Comparison of ENCODE assay signal across 8 cellular contexts in genomic region chr6:31402324-31403282, GRCh38. TPM values are rescaled to one million over a fixed set of nuclear protein-coding genes. Genes with fewer than 3 reads are reported as not detected.
DNase-seq lines count a peak whose midpoint lies in the region; ATAC-seq and TF ChIP-seq lines count a peak whose summit lies in the region.

No MANE protein-coding gene starts in this region.

- H3K27ac Mint-ChIP-seq in WTC11: peak overlapping the region; percentile 96
- H3K27ac Mint-ChIP-seq in effector memory CD8-positive, alpha-beta T cell: peak overlapping the region; percentile 91 to 96
- peak overlapping the region; percentile 25 to 94 (median 78) for H3K27ac Mint-ChIP-seq in naive thymus-derived CD4-positive, alpha-beta T cell

- H3K9me3 ChIP-seq in naive thymus-derived CD4-positive, alpha-beta T cell (ENCODE audit: control insufficient read depth in 2 of 3, low read length in 3 of 3): no peaks in the 10 kb centered on the region
- H3K9me3 ChIP-seq in vagina: no peaks in the 10 kb centered on the region

- peaks cover 14% of the 10 kb centered on the region for H3K36me3 Mint-ChIP-seq in WTC11
- peaks cover 30% of the 10 kb centered on the region for H3K36me3 Mint-ChIP-seq in effector memory CD8-positive, alpha-beta T cell (ENCODE audit: insufficient read depth)
- peaks cover 0 to 5% (median 0%) of the 10 kb centered on the region in 5 donors for H3K36me3 Mint-ChIP-seq in naive thymus-derived CD4-positive, alpha-beta T cell

- H3K27ac ChIP-seq in naive thymus-derived CD4-positive, alpha-beta T cell (ENCODE audit: low read depth, low read length): peak overlapping the region; percentile 76
- H3K27ac ChIP-seq in vagina: peak overlapping the region; percentile 99

- H3K27me3 Mint-ChIP-seq in WTC11 (ENCODE audit: low read depth): peaks cover 25% of the 10 kb centered on the region
- H3K27me3 Mint-ChIP-seq in effector memory CD8-positive, alpha-beta T cell: no peaks in the 10 kb centered on the region
- peaks cover 0 to 2% (median 0%) of the 10 kb centered on the region in 5 donors for H3K27me3 Mint-ChIP-seq in naive thymus-derived CD4-positive, alpha-beta T cell

- peak overlapping the region; percentile 98 for H3K4me3 Mint-ChIP-seq in WTC11
- peak overlapping the region; percentile 81 to 85 for H3K4me3 Mint-ChIP-seq in effector memory CD8-positive, alpha-beta T cell
- H3K4me3 Mint-ChIP-seq in naive thymus-derived CD4-positive, alpha-beta T cell: peak overlapping the region; percentile 83 to 98 (median 90)

- DNase-seq in WTC11 (ENCODE audit: low spot score): no peak
- peak; percentile 24 to 28 (median 28) for DNase-seq in effector memory CD8-positive, alpha-beta T cell
- peak in 6 of 9 donors; percentile 31 to 55 (median 38) for DNase-seq in naive thymus-derived CD4-positive, alpha-beta T cell
- no peak for DNase-seq in vagina (ENCODE audit: extremely low spot score in 2 of 2)
- DNase-seq in SHP77 (lab: John Stamatoyannopoulos, UW): no peak

- H3K4me3 ChIP-seq in naive thymus-derived CD4-positive, alpha-beta T cell (ENCODE audit: low read length): peak overlapping the region; percentile 79
- peak overlapping the region; percentile 76 to 94 for H3K4me3 ChIP-seq in vagina

- ATAC-seq in GM18498 (IDR thresholded peaks at IDR 0.05; ENCODE audit: unreplicated experiment) (peak; percentile 4), HG03159 (IDR thresholded peaks at IDR 0.05; ENCODE audit: unreplicated experiment) (peak; percentile 18), WTC11 (peak; percentile 15), HG03442 (IDR thresholded peaks at IDR 0.05; ENCODE audit: unreplicated experiment) (no peak)
- peak; percentile 48 for ATAC-seq in effector memory CD8-positive, alpha-beta T cell (replicated peaks)
- ATAC-seq in naive thymus-derived CD4-positive, alpha-beta T cell: peak; percentile 40

- peaks cover 0 to 8% (median 0%) of the 10 kb centered on the region in 3 experiments for H3K36me3 ChIP-seq in naive thymus-derived CD4-positive, alpha-beta T cell (ENCODE audit: control insufficient read depth in 2 of 3, insufficient read depth in 3 of 3, low read length in 3 of 3)
- no peaks in the 10 kb centered on the region for H3K36me3 ChIP-seq in vagina

- POLR2A ChIA-PET in WTC11 (lab: Charles Lee): interaction anchor here (2.4 kb wide), 1 partner anchor 40 kb away, joined by 10 read pairs; no protein-coding TSS in a partner anchor
- POLR2A ChIA-PET in naive thymus-derived CD4-positive, alpha-beta T cell (lab: Charles Lee): interaction anchor here (0.6 to 3.1 kb wide), 8 partner anchors 11 to 250 kb away, joined by 3 to 16 read pairs (median 4); partner anchors contain the start of genes BAG6 and DDX39B

- TF ChIP-seq CTCF in WTC11 (IDR thresholded peaks at IDR 0.05): no peak
- no peak for TF ChIP-seq CTCF in vagina (IDR thresholded peaks at IDR 0.05)

- peaks cover 54% of the 10 kb centered on the region for H3K4me1 Mint-ChIP-seq in WTC11
- H3K4me1 Mint-ChIP-seq in effector memory CD8-positive, alpha-beta T cell (ENCODE audit: low read depth in 2 of 2): peaks cover 59 to 82% of the 10 kb centered on the region in 2 donors
- peaks cover 58 to 88% (median 62%) of the 10 kb centered on the region in 7 donors for H3K4me1 Mint-ChIP-seq in naive thymus-derived CD4-positive, alpha-beta T cell

- H3K9me3 Mint-ChIP-seq in WTC11: peaks cover 8% of the 10 kb centered on the region
- H3K9me3 Mint-ChIP-seq in effector memory CD8-positive, alpha-beta T cell: no peaks in the 10 kb centered on the region
- peaks cover 0 to 1% (median 0%) of the 10 kb centered on the region in 11 donors for H3K9me3 Mint-ChIP-seq in naive thymus-derived CD4-positive, alpha-beta T cell

- H3K27me3 ChIP-seq in naive thymus-derived CD4-positive, alpha-beta T cell (ENCODE audit: control insufficient read depth in 2 of 2, insufficient read depth in 2 of 2, low read length in 2 of 2): no peaks in the 10 kb centered on the region
- H3K27me3 ChIP-seq in vagina: no peaks in the 10 kb centered on the region

- intact Hi-C loops in naive thymus-derived CD4-positive, alpha-beta T cell (cut with micrococcal nuclease): loop anchor here (2.0 to 10.0 kb wide), 5 partner anchors 16 to 432 kb away; partner anchors contain the start of gene DDX39B (in 1 of the 2)
- intact Hi-C loops in vagina (cut with DNase I): loop anchor here (5.0 kb wide), 1 partner anchor 40 kb away; no protein-coding TSS in a partner anchor

- H3K4me1 ChIP-seq in naive thymus-derived CD4-positive, alpha-beta T cell (ENCODE audit: control insufficient read depth in 2 of 2, insufficient read depth in 2 of 2, low read length in 2 of 2): peaks cover 17 to 19% of the 10 kb centered on the region in 2 donors
- H3K4me1 ChIP-seq in vagina: peaks cover 72% of the 10 kb centered on the region

- TF ChIP-seq POLR2A in vagina (IDR thresholded peaks at IDR 0.05): no peak

- CTCF ChIA-PET in WTC11 (lab: Charles Lee): interaction anchor here (0.6 to 7.6 kb wide), 4 partner anchors 36 to 95 kb away, joined by 3 to 181 read pairs (median 4); partner anchors contain the start of gene MICB
- CTCF ChIA-PET in naive thymus-derived CD4-positive, alpha-beta T cell (lab: Charles Lee): interaction anchor here (0.6 to 2.7 kb wide), 5 partner anchors 37 to 205 kb away, joined by 3 to 13 read pairs (median 4); no protein-coding TSS in a partner anchor

TF ChIP-seq in WTC11, 78 proteins besides CTCF, POLR2A, EP300 and RAD21:
- TF ChIP-seq ZNF423 (CRISPR knock-in tag; IDR thresholded peaks at IDR 0.05) (no peak), MYBL2 (CRISPR knock-in tag; IDR thresholded peaks at IDR 0.05) (no peak)

RNA-seq across cellular contexts. Expression of gene MICA, which starts 0.8 kb away (rescaled TPM):
- total RNA-seq in WTC11 (2021) (11.4 to 12.9 TPM (median 11.7 TPM) in 3 replicates), vagina (19.9 TPM)
- 10 to 100 TPM; 12.1 to 17.4 (median 15.2) TPM for total RNA-seq in naive thymus-derived CD4-positive, alpha-beta T cell
- 1 to 10 TPM; 4.3 to 8.4 TPM for polyA plus RNA-seq in naive thymus-derived CD4-positive, alpha-beta T cell

RNA-seq across cellular contexts. Expression of gene HLA-B, which starts 45.6 kb away (rescaled TPM):
- total RNA-seq in WTC11 (2021) (124 to 149 TPM (median 141 TPM) in 3 replicates), vagina (921 TPM)
- total RNA-seq in naive thymus-derived CD4-positive, alpha-beta T cell: 1,000 to 10,000 TPM; 5,136 to 7,364 (median 5,516) TPM
- 1,000 to 10,000 TPM; 5,467 to 7,459 TPM for polyA plus RNA-seq in naive thymus-derived CD4-positive, alpha-beta T cell

Comparison
In these comparisons a context has a peak if more than half of its experiments do, and no peak if none do; other contexts are left out.
1. DNase-seq: peak in effector memory CD8-positive, alpha-beta T cell (3 of 3) and naive thymus-derived CD4-positive, alpha-beta T cell (6 of 9); none in WTC11 (single experiment), vagina (0 of 2) and SHP77 (0 of 2).
2. Peak in every context shown above with its lines, with median percentiles within 50 percentile points of each other: H3K27ac Mint-ChIP-seq and H3K4me3 Mint-ChIP-seq.